ENCODE assay signal across 20 cellular contexts in genomic region chr4:88005086-88005485, GRCh38. TPM values are rescaled to one million over a fixed set of nuclear protein-coding genes. Genes with fewer than 3 reads are reported as not detected.
A peak's percentile ranks its signal among the peaks of the same experiment; 100 is the strongest.
DNase-seq lines count a peak whose midpoint lies in the region; ATAC-seq and TF ChIP-seq lines count a peak whose summit lies in the region.
"Had no signal": no experiment of that assay in that cellular context is flagged by ENCODE, and none has a peak within 500 bp of the region (broad histone marks: within the 10 kb centered on the region; RNA-seq: fewer than 3 reads in every experiment).

No MANE protein-coding gene starts in this region.

- H3K4me1 ChIP-seq in adipocyte (ENCODE audit: control insufficient read depth, insufficient read depth, low read length), result peaks cover 50% of the 10 kb centered on the region
- H3K4me1 ChIP-seq in gastrocnemius medialis, result peaks cover 13 to 18% of the 10 kb centered on the region in 2 donors

- H3K9me3 ChIP-seq in adipocyte (ENCODE audit: control insufficient read depth, low read length), result no peaks in the 10 kb centered on the region
- H3K9me3 ChIP-seq in gastrocnemius medialis, result no peaks in the 10 kb centered on the region
- H3K9me3 ChIP-seq: A549, HAP-1, neutrophil had no signal

- no peak for TF ChIP-seq CTCF in gastrocnemius medialis (IDR thresholded peaks at IDR 0.05 in 4 of 5, conservative IDR thresholded peaks at IDR 0.05 in 1 of 5)

- peak overlapping the region in 3 of 4 donors; percentile 10 to 35 (median 14) for H3K27ac ChIP-seq in gastrocnemius medialis
- H3K27ac ChIP-seq: A549, neutrophil had no signal

- peak; percentile 65 for DNase-seq in AG08395 (ENCODE audit: low spot score)
- peak; percentile 74 for DNase-seq in adipocyte (ENCODE audit: low read depth)
- peak; percentile 36 for DNase-seq in fibroblast of the conjunctiva (ENCODE audit: low read depth)
- peak in 1 of 2 donors; percentile 59 for DNase-seq in gastrocnemius medialis
- DNase-seq in activated T-cell treated with anti-CD3 and anti-CD28 coated beads for 4 hours, result no peak
- DNase-seq in NCI-H146 (lab: John Stamatoyannopoulos, UW), result no peak
- no peak for DNase-seq in SHP77 treated with DMSO at 0.1 percent for 48 hours (lab: John Stamatoyannopoulos, UW)
- DNase-seq: activated CD4-positive, alpha-beta T cell treated with anti-CD3 and anti-CD28 coated beads for 4 hours; activated gamma-delta T cell; amniotic stem cell; CD4-positive, alpha-beta memory T cell; NCI-H2029; NCI-H446 treated with DMSO at 0.1 percent for 48 hours; RPMI8226; stimulated activated CD4-positive, alpha-beta T cell treated with anti-CD3 and anti-CD28 coated beads, Interleukin-2, amount 100 ng/mL, for 24 hours had no signal

- peak; percentile 41 to 45 for ATAC-seq in gastrocnemius medialis
- no peak for ATAC-seq in GM21825 (IDR thresholded peaks at IDR 0.05; ENCODE audit: unreplicated experiment)
- ATAC-seq: A549, right cardiac atrium had no signal

- H3K27me3 ChIP-seq in adipocyte (replicated peaks; ENCODE audit: control insufficient read depth, insufficient read depth, low read length), result no peaks in the 10 kb centered on the region
- no peaks in the 10 kb centered on the region for H3K27me3 ChIP-seq in gastrocnemius medialis

- intact Hi-C loops in gastrocnemius medialis (cut with DNase I; ENCODE audit: low total_unique reads), result no loop called here

- TF ChIP-seq POLR2A in gastrocnemius medialis (IDR thresholded peaks at IDR 0.05), result no peak

- H3K4me3 ChIP-seq in adipocyte (ENCODE audit: low read length) (no peak overlapping the region), gastrocnemius medialis (no peak overlapping the region)
- H3K4me3 ChIP-seq: A549, HAP-1 had no signal

- H3K36me3 ChIP-seq in adipocyte (ENCODE audit: control insufficient read depth, insufficient read depth, low read length, severe bottlenecking) (no peaks in the 10 kb centered on the region), gastrocnemius medialis (no peaks in the 10 kb centered on the region)
- H3K36me3 ChIP-seq: HAP-1, neutrophil had no signal

- in situ Hi-C loops in gastrocnemius medialis (cut with MboI; ENCODE audit: low sequenced_read_pairs in 4 of 4), result loop anchor here in 1 of 4 donors (25.0 kb wide), 1 partner anchor 468 kb away; the partner anchor contains the start of gene SPARCL1

- H3K9ac ChIP-seq in adipocyte (ENCODE audit: low read length), result no peak overlapping the region

RNA-seq across cellular contexts. Expression of gene PKD2, which starts 2.3 kb away (rescaled TPM):
- total RNA-seq in gastrocnemius medialis, result 1 to 10 TPM; 4.1 to 7.6 (median 6.2) TPM

RNA-seq across cellular contexts. Expression of gene SPP1, which starts 29.6 kb away (rescaled TPM):
- total RNA-seq in gastrocnemius medialis, result 10 to 100 TPM in 1 of 4 donors, 1 to 10 TPM in 2, not detected in 1; 1.4 to 13.6 (median 6.0) TPM

Comparison
In these comparisons a context has a peak if more than half of its experiments do, and no peak if none do; other contexts are left out.
1. DNase-seq: peak in AG08395 (single experiment), adipocyte (single experiment) and fibroblast of the conjunctiva (single experiment); none in activated T-cell treated with anti-CD3 and anti-CD28 coated beads for 4 hours (single experiment), NCI-H146 (single experiment) and SHP77 treated with DMSO at 0.1 percent for 48 hours (single experiment).